In the genomic region with DNA sequence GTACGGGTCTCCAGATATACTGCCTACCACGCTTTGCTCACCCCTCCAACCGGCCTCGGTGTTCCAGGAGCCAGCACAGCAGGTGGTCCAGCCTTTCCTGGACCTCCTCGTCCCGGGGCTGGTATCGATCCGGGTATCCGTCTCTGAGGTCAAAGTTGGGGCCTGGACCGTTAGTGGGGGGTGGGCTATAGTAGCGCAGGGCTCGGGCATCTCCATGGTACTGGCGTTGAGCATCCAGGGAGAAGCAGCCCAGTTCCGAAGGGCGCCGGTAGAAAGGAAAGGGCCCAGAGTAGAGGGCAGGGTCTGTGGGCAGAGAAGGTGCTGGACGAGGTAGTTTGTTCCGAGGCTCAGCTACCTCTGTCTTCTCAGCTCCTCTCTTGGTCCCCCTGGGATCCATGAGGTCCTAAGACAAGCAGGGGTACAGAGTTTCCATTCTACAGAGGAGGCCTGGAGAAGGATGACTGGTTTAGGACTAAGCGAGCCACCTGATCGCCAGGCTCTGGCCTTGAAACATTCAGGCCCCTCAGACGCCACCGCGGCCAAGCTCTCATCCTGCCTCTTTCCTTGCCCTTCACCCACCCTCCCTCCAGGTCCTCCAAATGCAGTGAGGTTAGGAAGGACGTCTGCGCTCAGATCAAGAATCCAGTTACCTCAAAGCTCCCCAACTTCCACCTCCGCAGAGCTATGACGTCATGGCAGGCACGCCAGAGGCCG, we compare ENCODE assay signal across 8 cellular contexts. TPM values are rescaled to one million over a fixed set of nuclear protein-coding genes. Genes with fewer than 3 reads are reported as not detected.
DNase-seq lines count a peak whose midpoint lies in the region; ATAC-seq and TF ChIP-seq lines count a peak whose summit lies in the region.

No MANE protein-coding gene starts in this region.

- H3K27ac ChIP-seq in Panc1 (ENCODE audit: low read length) = peak overlapping the region; percentile 94
- H3K27ac ChIP-seq in esophagus (ENCODE audit: low read depth in 2 of 2, low read length in 1 of 2) = peak overlapping the region; percentile 98 to 100
- H3K27ac ChIP-seq in neutrophil = peak overlapping the region; percentile 100

- H3K36me3 ChIP-seq in Panc1 (ENCODE audit: control insufficient read depth, insufficient read depth, low read length) (peaks cover 5% of the 10 kb centered on the region; the same call in 1 of the 2 replicates), esophagus (ENCODE audit: control insufficient read depth in 2 of 2, insufficient read depth in 2 of 2, low read length in 1 of 2) (peaks cover 20 to 38% of the 10 kb centered on the region in 2 donors), neutrophil (peaks cover 43% of the 10 kb centered on the region)

- POLR2A ChIA-PET in Panc1 (lab: Charles Lee) = interaction anchor here (0.6 to 1.3 kb wide), 3 partner anchors 12 to 268 kb away, joined by 3 to 4 read pairs (median 4); a partner anchor contains a TSS

- no peak for DNase-seq in Panc1 (ENCODE audit: low read depth, low spot score)
- no peak for DNase-seq in epidermal melanocyte (ENCODE audit: insufficient read length, low spot score)

- CTCF ChIA-PET in Panc1 (lab: Charles Lee) = no interaction called here

- intact Hi-C loops in Panc1 (cut with micrococcal nuclease; ENCODE audit: unreplicated experiment) = no loop called here

- BruUV-seq in Panc1 (replicated peaks; lab: Mats Ljungman, UMichigan) = TSS peak; percentile 93

- no peaks in the 10 kb centered on the region for H3K27me3 ChIP-seq in Panc1 (ENCODE audit: control insufficient read depth, insufficient read depth, low read length)
- H3K27me3 ChIP-seq in esophagus (ENCODE audit: control insufficient read depth in 1 of 2, insufficient read depth in 2 of 2, low read length in 2 of 2) = no peaks in the 10 kb centered on the region
- H3K27me3 ChIP-seq in neutrophil = no peaks in the 10 kb centered on the region

- in situ Hi-C loops in Panc1 (cut with HindIII; ENCODE audit: low pct_unique_long_range_greater_than_20kb, low sequenced_read_pairs) = no loop called here

- no peak for TF ChIP-seq CTCF in GM12875 (IDR thresholded peaks at IDR 0.05; ENCODE audit: borderline replicate concordance, insufficient read depth, low read depth, low read length)
- TF ChIP-seq CTCF in Panc1 (IDR thresholded peaks at IDR 0.05) = no peak
- no peak for TF ChIP-seq CTCF in neutrophil (IDR thresholded peaks at IDR 0.05)

- H3K4me1 ChIP-seq in Panc1 (ENCODE audit: control insufficient read depth, insufficient read depth, low read length) (peaks cover 12% of the 10 kb centered on the region; the same call in 1 of the 2 replicates), esophagus (ENCODE audit: control insufficient read depth in 2 of 2, insufficient read depth in 2 of 2, low read length in 1 of 2) (peaks cover 3 to 13% of the 10 kb centered on the region in 2 donors), neutrophil (ENCODE audit: control insufficient read depth in 1 of 2, insufficient read depth in 1 of 2, low read depth in 1 of 2, low read length in 1 of 2) (peaks cover 19 to 29% of the 10 kb centered on the region in 2 experiments)

- ATAC-seq in Panc1 (peak; percentile 45), GM18861 (IDR thresholded peaks at IDR 0.05; ENCODE audit: unreplicated experiment) (no peak), HG03354 (IDR thresholded peaks at IDR 0.05; ENCODE audit: poor library complexity, severe bottlenecking, unreplicated experiment) (no peak), GM19463 (IDR thresholded peaks at IDR 0.05; ENCODE audit: unreplicated experiment) (no peak)

- H3K9me3 ChIP-seq in Panc1 (ENCODE audit: control insufficient read depth, insufficient read depth, low read depth, low read length) (no peaks in the 10 kb centered on the region), esophagus (ENCODE audit: control insufficient read depth in 2 of 2, insufficient read depth in 1 of 2, low read depth in 1 of 2, low read length in 1 of 2) (no peaks in the 10 kb centered on the region), neutrophil (no peaks in the 10 kb centered on the region)

- 14 to 18% methylated on average over 29 of the region's 29 CpGs for WGBS in esophagus, 2 donors

- H3K4me3 ChIP-seq in GM12875 (ENCODE audit: low read depth, low read length) (peak overlapping the region; percentile 55), Panc1 (ENCODE audit: low read depth in 2 of 2, low read length in 2 of 2) (peak overlapping the region; percentile 85 to 94), esophagus (ENCODE audit: low read depth in 1 of 2, low read length in 2 of 2) (peak overlapping the region; percentile 73 to 80), neutrophil (ENCODE audit: low read depth in 1 of 2, low read length in 1 of 2) (peak overlapping the region; percentile 81 to 93)

RNA-seq across cellular contexts. Expression of a gene that starts 0.5 kb away (rescaled TPM):
- 38.1 TPM for total RNA-seq in Panc1 (2021; ENCODE audit: unreplicated experiment)
- polyA plus RNA-seq in Panc1 (2012; ENCODE audit: insufficient read length) = 37.2 TPM
- polyA plus RNA-seq in esophagus = 10 to 100 TPM; 11.8 to 16.5 TPM

RNA-seq across cellular contexts. Expression of a gene that starts 10.4 kb away (rescaled TPM):
- 8.1 TPM for total RNA-seq in Panc1 (2021; ENCODE audit: unreplicated experiment)
- 4.7 TPM for polyA plus RNA-seq in Panc1 (2012; ENCODE audit: insufficient read length)
- polyA plus RNA-seq in esophagus = 10 to 100 TPM in 1 of 2 donors, 1 to 10 TPM in 1; 6.9 to 13.1 TPM

RNA-seq across cellular contexts. Expression of a gene that starts 12.5 kb away (rescaled TPM):
- 121 TPM for total RNA-seq in Panc1 (2021; ENCODE audit: unreplicated experiment)
- 86.3 TPM for polyA plus RNA-seq in Panc1 (2012; ENCODE audit: insufficient read length)
- polyA plus RNA-seq in esophagus = 10 to 100 TPM; 39.1 to 58.0 TPM

RNA-seq across cellular contexts. Expression of a gene that starts 12.7 kb away (rescaled TPM):
- total RNA-seq in Panc1 (2021; ENCODE audit: unreplicated experiment) = 94.9 TPM
- 137 TPM for polyA plus RNA-seq in Panc1 (2012; ENCODE audit: insufficient read length)
- 10 to 100 TPM; 30.2 to 49.3 TPM for polyA plus RNA-seq in esophagus

RNA-seq across cellular contexts. Expression of a gene that starts 25.5 kb away (rescaled TPM):
- 5.6 TPM for total RNA-seq in Panc1 (2021; ENCODE audit: unreplicated experiment)
- 2.7 TPM for polyA plus RNA-seq in Panc1 (2012; ENCODE audit: insufficient read length)
- 10 to 100 TPM; 15.9 to 19.6 TPM for polyA plus RNA-seq in esophagus
